ENCODE assay signal across 32 cellular contexts in genomic region chr18:47586418-47586817, GRCh38.
DNase-seq lines count a peak whose midpoint lies in the region; ATAC-seq and TF ChIP-seq lines count a peak whose summit lies in the region.
"Had no signal": no experiment of that assay in that cellular context is flagged by ENCODE, and none has a peak within 500 bp of the region (broad histone marks: within the 10 kb centered on the region; RNA-seq: fewer than 3 reads in every experiment).

No MANE protein-coding gene starts in this region.

- H3K4me3 ChIP-seq in neural cell (ENCODE audit: low read length), result peak overlapping the region; percentile 24
- H3K4me3 ChIP-seq: A549; BLaER1; BLaER1 treated with 17β-estradiol and CSF1 and Interleukin-3, amounts not matched to agents 10 nM and 100 nM had no signal

- no peak overlapping the region for H3K9ac ChIP-seq in neural cell (ENCODE audit: low read length)
- H3K9ac ChIP-seq: BLaER1; BLaER1 treated with 17β-estradiol and CSF1 and Interleukin-3, amounts not matched to agents 10 nM and 100 nM had no signal

- DNase-seq in natural killer cell (no peak), Right ventricle myocardium superior (no peak)
- DNase-seq: 8988T; ACHN; AML-193; BE2C; C1 segment of cervical spinal cord; Caco-2; Calu3; CD4-positive, alpha-beta memory T cell; CD4-positive, alpha-beta T cell; CD4-positive, CD25-positive, alpha-beta regulatory T cell; CD8-positive, alpha-beta memory T cell; CD8-positive, alpha-beta T cell; COR-L47; DMS 273 treated with DMSO at 0.1 percent for 48 hours; DMS153; DMS53; DMS79; DMS79 treated with DMSO at 0.1 percent for 48 hours; DND-41; EL had no signal

- H3K4me3 Mint-ChIP-seq in activated T-helper 17 cell treated with anti-CD3 and anti-CD28 coated beads, Interleukin-2, amount 50 U/mL, for 72 hours, result no peak overlapping the region
- no peak overlapping the region for H3K4me3 Mint-ChIP-seq in natural killer cell
- H3K4me3 Mint-ChIP-seq: B cell; CD14-positive monocyte; CD4-positive, alpha-beta memory T cell; CD4-positive, alpha-beta T cell; CD4-positive, CD25-positive, alpha-beta regulatory T cell; CD8-positive, alpha-beta memory T cell; CD8-positive, alpha-beta T cell had no signal

- no peak for ATAC-seq in activated T-helper 17 cell treated with anti-CD3 and anti-CD28 coated beads, Interleukin-2, amount 50 U/mL, for 72 hours (replicated peaks)
- no peak for ATAC-seq in natural killer cell
- no peak for ATAC-seq in Right ventricle myocardium superior (ENCODE audit: poor library complexity)
- ATAC-seq: A549; CD8-positive, alpha-beta T cell had no signal

- intact Hi-C loops in natural killer cell (cut with micrococcal nuclease), result no loop called here
- intact Hi-C loops in Right ventricle myocardium superior (cut with DNase I), result no loop called here

- no peaks in the 10 kb centered on the region for H4K20me1 ChIP-seq in neural cell (ENCODE audit: insufficient read depth)
- H4K20me1 ChIP-seq: BLaER1; BLaER1 treated with 17β-estradiol and CSF1 and Interleukin-3, amounts not matched to agents 10 nM and 100 nM had no signal

- H3F3A ChIP-seq in neural cell (ENCODE audit: insufficient read depth, low read length, poor library complexity, severe bottlenecking), result no peaks in the 10 kb centered on the region

- TF ChIP-seq CTCF in VCaP (conservative IDR thresholded peaks at IDR 0.05) (no peak), neural cell (IDR thresholded peaks at IDR 0.05; ENCODE audit: poor library complexity, severe bottlenecking) (no peak), natural killer cell (IDR thresholded peaks at IDR 0.05) (no peak)

- H2AFZ ChIP-seq in neural cell (ENCODE audit: low read depth, low read length), result peak overlapping the region; percentile 11

- H3K27me3 ChIP-seq in neural cell (ENCODE audit: insufficient read depth, low read depth, low read length), result no peaks in the 10 kb centered on the region
- H3K27me3 ChIP-seq: BE2C; BLaER1; BLaER1 treated with 17β-estradiol and CSF1 and Interleukin-3, amounts not matched to agents 10 nM and 100 nM had no signal

- H3K27ac ChIP-seq in VCaP (peak overlapping the region; percentile 74; the same call in 1 of the 2 replicates), cingulate gyrus (ENCODE audit: low read depth, low read length) (peak overlapping the region; percentile 50), neural cell (ENCODE audit: low read length) (peak overlapping the region; percentile 31)
- H3K27ac ChIP-seq: 22Rv1; A549; BLaER1; BLaER1 treated with 17β-estradiol and CSF1 and Interleukin-3, amounts not matched to agents 10 nM and 100 nM had no signal

- H3K27me3 Mint-ChIP-seq in activated T-helper 17 cell treated with anti-CD3 and anti-CD28 coated beads, Interleukin-2, amount 50 U/mL, for 72 hours, result peaks cover 4% of the 10 kb centered on the region
- H3K27me3 Mint-ChIP-seq in natural killer cell (ENCODE audit: low read depth in 2 of 2), result peaks cover 8 to 14% of the 10 kb centered on the region in 2 donors
- H3K27me3 Mint-ChIP-seq: CD8-positive, alpha-beta memory T cell had no signal

- no peaks in the 10 kb centered on the region for H3K9me2 ChIP-seq in neural cell (ENCODE audit: insufficient read depth, low read length)

- no peaks in the 10 kb centered on the region for H3K9me3 ChIP-seq in neural cell (ENCODE audit: low read length)
- H3K9me3 ChIP-seq: A549; BE2C; BLaER1; BLaER1 treated with 17β-estradiol and CSF1 and Interleukin-3, amounts not matched to agents 10 nM and 100 nM; Caco-2 had no signal

- H3K4me1 Mint-ChIP-seq in activated T-helper 17 cell treated with anti-CD3 and anti-CD28 coated beads, Interleukin-2, amount 50 U/mL, for 72 hours, result no peaks in the 10 kb centered on the region
- peaks cover 3% of the 10 kb centered on the region in 2 donors for H3K4me1 Mint-ChIP-seq in natural killer cell
- H3K4me1 Mint-ChIP-seq: B cell; CD14-positive monocyte; CD4-positive, alpha-beta memory T cell; CD8-positive, alpha-beta memory T cell had no signal

- no peak overlapping the region for H3K27ac Mint-ChIP-seq in activated T-helper 17 cell treated with anti-CD3 and anti-CD28 coated beads, Interleukin-2, amount 50 U/mL, for 72 hours
- H3K27ac Mint-ChIP-seq in natural killer cell, result no peak overlapping the region
- H3K27ac Mint-ChIP-seq: B cell; CD14-positive monocyte; CD4-positive, alpha-beta memory T cell; CD4-positive, alpha-beta T cell; CD4-positive, CD25-positive, alpha-beta regulatory T cell; CD8-positive, alpha-beta memory T cell; CD8-positive, alpha-beta T cell had no signal

- TF ChIP-seq RAD21 in neural cell (conservative IDR thresholded peaks at IDR 0.05), result no peak

- H3K36me3 ChIP-seq in neural cell (ENCODE audit: insufficient read depth, low read length), result no peaks in the 10 kb centered on the region
- H3K36me3 ChIP-seq: BE2C; BLaER1; BLaER1 treated with 17β-estradiol and CSF1 and Interleukin-3, amounts not matched to agents 10 nM and 100 nM had no signal

- H3K9me3 Mint-ChIP-seq in activated T-helper 17 cell treated with anti-CD3 and anti-CD28 coated beads, Interleukin-2, amount 50 U/mL, for 72 hours, result no peaks in the 10 kb centered on the region
- no peaks in the 10 kb centered on the region for H3K9me3 Mint-ChIP-seq in natural killer cell
- H3K9me3 Mint-ChIP-seq: CD4-positive, alpha-beta memory T cell; CD8-positive, alpha-beta memory T cell; CD8-positive, alpha-beta T cell had no signal

- no peaks in the 10 kb centered on the region for H3K36me3 Mint-ChIP-seq in activated T-helper 17 cell treated with anti-CD3 and anti-CD28 coated beads, Interleukin-2, amount 50 U/mL, for 72 hours (ENCODE audit: low read depth)
- no peaks in the 10 kb centered on the region for H3K36me3 Mint-ChIP-seq in natural killer cell
- H3K36me3 Mint-ChIP-seq: CD14-positive monocyte; CD4-positive, alpha-beta memory T cell; CD4-positive, CD25-positive, alpha-beta regulatory T cell; CD8-positive, alpha-beta memory T cell; CD8-positive, alpha-beta T cell had no signal

- H3K4me2 ChIP-seq in neural cell (ENCODE audit: low read length), result no peak overlapping the region
- H3K4me2 ChIP-seq: A549; BLaER1; BLaER1 treated with 17β-estradiol and CSF1 and Interleukin-3, amounts not matched to agents 10 nM and 100 nM had no signal

- TF ChIP-seq EP300 in neural cell (conservative IDR thresholded peaks at IDR 0.05; ENCODE audit: poor library complexity, severe bottlenecking), result peak; percentile 43

- H3K79me2 ChIP-seq in neural cell (replicated peaks; ENCODE audit: insufficient read depth, low read length), result no peaks in the 10 kb centered on the region

TF ChIP-seq in neural cell, 6 proteins besides CTCF, POLR2A, EP300 and RAD21:
- TF ChIP-seq MXI1 (conservative IDR thresholded peaks at IDR 0.05; ENCODE audit: poor library complexity, severe bottlenecking) (no peak), REST (IDR thresholded peaks at IDR 0.05; ENCODE audit: borderline replicate concordance) (peak; percentile 94), TAF1 (IDR thresholded peaks at IDR 0.05; ENCODE audit: low read depth) (no peak)
TF ChIP-seq in neural cell: peak in this region for 1.
